ENCODE assay signal across 14 cellular contexts in the genomic region with DNA sequence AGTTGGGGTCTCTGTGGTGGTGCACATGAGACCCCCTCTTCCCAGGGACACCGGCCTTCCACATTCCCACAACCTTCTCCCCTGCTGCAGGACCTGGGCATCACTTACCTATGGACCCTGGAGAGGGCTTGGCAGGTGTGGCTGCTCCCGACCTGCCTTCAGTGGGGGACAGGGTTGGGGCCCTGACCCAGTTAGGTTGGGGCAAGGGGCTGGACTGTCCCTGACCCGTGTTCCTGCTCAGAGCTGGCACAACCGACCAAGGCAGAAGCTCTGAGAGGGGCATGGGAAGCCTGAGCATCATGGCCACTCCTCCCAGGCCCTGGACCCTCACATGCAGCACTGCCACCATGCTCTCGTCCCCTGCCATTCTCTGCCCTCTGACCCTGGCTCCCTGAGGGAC. TPM values are rescaled to one million over a fixed set of nuclear protein-coding genes. Genes with fewer than 3 reads are reported as not detected.
DNase-seq lines count a peak whose midpoint lies in the region; ATAC-seq and TF ChIP-seq lines count a peak whose summit lies in the region.
"Had no signal": no experiment of that assay in that cellular context is flagged by ENCODE, and none has a peak within 500 bp of the region (broad histone marks: within the 10 kb centered on the region; RNA-seq: fewer than 3 reads in every experiment).

No MANE protein-coding gene starts in this region.

- no peak for ATAC-seq in Right ventricle myocardium superior (ENCODE audit: poor library complexity)
- ATAC-seq in activated CD8-positive, alpha-beta T cell treated with anti-CD3 and anti-CD28 coated beads, Interleukin-2, amount 10 ng/mL, durations not matched to agents 7 days and 5 days = no peak
- no peak for ATAC-seq in memory B cell (ENCODE audit: low read depth)
- no peak for ATAC-seq in upper lobe of right lung
- no peak for ATAC-seq in GM18909 (IDR thresholded peaks at IDR 0.05; ENCODE audit: poor library complexity, unreplicated experiment)

- no peak for TF ChIP-seq CTCF in upper lobe of right lung (IDR thresholded peaks at IDR 0.05)

- H3K36me3 Mint-ChIP-seq in activated CD8-positive, alpha-beta T cell treated with anti-CD3 and anti-CD28 coated beads, Interleukin-2, amount 10 ng/mL, durations not matched to agents 7 days and 5 days (ENCODE audit: low read depth) = peaks cover 58% of the 10 kb centered on the region
- H3K36me3 Mint-ChIP-seq in memory B cell = no peaks in the 10 kb centered on the region

- no peaks in the 10 kb centered on the region for H3K9me3 ChIP-seq in upper lobe of right lung
- H3K9me3 ChIP-seq: SJCRH30 had no signal

- H3K4me1 ChIP-seq in upper lobe of right lung = peaks cover 59% of the 10 kb centered on the region
- H3K4me1 ChIP-seq: SJCRH30 had no signal

- H3K27ac Mint-ChIP-seq in activated CD8-positive, alpha-beta T cell treated with anti-CD3 and anti-CD28 coated beads, Interleukin-2, amount 10 ng/mL, durations not matched to agents 7 days and 5 days = peak overlapping the region; percentile 93
- H3K27ac Mint-ChIP-seq in memory B cell = peak overlapping the region; percentile 42
- H3K27ac Mint-ChIP-seq: nephron progenitor cell had no signal

- H3K27me3 Mint-ChIP-seq in activated CD8-positive, alpha-beta T cell treated with anti-CD3 and anti-CD28 coated beads, Interleukin-2, amount 10 ng/mL, durations not matched to agents 7 days and 5 days (ENCODE audit: low read depth) = no peaks in the 10 kb centered on the region
- no peaks in the 10 kb centered on the region for H3K27me3 Mint-ChIP-seq in memory B cell

- no peak overlapping the region for H3K4me3 ChIP-seq in upper lobe of right lung
- H3K4me3 ChIP-seq: SJCRH30 had no signal

- H3K36me3 ChIP-seq in upper lobe of right lung = no peaks in the 10 kb centered on the region
- H3K36me3 ChIP-seq: SJCRH30 had no signal

- no peaks in the 10 kb centered on the region for H3K9me3 Mint-ChIP-seq in activated CD8-positive, alpha-beta T cell treated with anti-CD3 and anti-CD28 coated beads, Interleukin-2, amount 10 ng/mL, durations not matched to agents 7 days and 5 days (ENCODE audit: insufficient read depth)
- no peaks in the 10 kb centered on the region for H3K9me3 Mint-ChIP-seq in memory B cell
- H3K9me3 Mint-ChIP-seq: nephron progenitor cell had no signal

- DNase-seq in Right ventricle myocardium superior (peak; percentile 22), cardiac septum (ENCODE audit: low spot score) (no peak), memory B cell (ENCODE audit: low spot score in 2 of 2) (no peak), upper lobe of right lung (no peak), NCI-H510A treated with DMSO at 0.1 percent for 48 hours (lab: John Stamatoyannopoulos, UW) (no peak), NCI-H187 (lab: John Stamatoyannopoulos, UW) (no peak)
- no peak for DNase-seq in activated CD8-positive, alpha-beta T cell treated with anti-CD3 and anti-CD28 coated beads, Interleukin-2, amount 10 ng/mL, durations not matched to agents 7 days and 5 days
- DNase-seq: activated CD4-positive, alpha-beta T cell treated with anti-CD3 and anti-CD28 coated beads for 1 hour; activated T-cell treated with anti-CD3 and anti-CD28 coated beads, Interleukin-2, amount 50 U/mL, for 1 hour; central memory CD4-positive, alpha-beta T cell; NCI-H146; nephron progenitor cell; SJCRH30 had no signal

- H3K4me1 Mint-ChIP-seq in activated CD8-positive, alpha-beta T cell treated with anti-CD3 and anti-CD28 coated beads, Interleukin-2, amount 10 ng/mL, durations not matched to agents 7 days and 5 days (ENCODE audit: low read depth) = peaks cover 87% of the 10 kb centered on the region
- peaks cover 67% of the 10 kb centered on the region for H3K4me1 Mint-ChIP-seq in memory B cell

- H3K27me3 ChIP-seq in upper lobe of right lung = no peaks in the 10 kb centered on the region
- H3K27me3 ChIP-seq: SJCRH30 had no signal

- POLR2A ChIA-PET in activated CD8-positive, alpha-beta T cell treated with anti-CD3 and anti-CD28 coated beads, Interleukin-2, amount 10 ng/mL, durations not matched to agents 7 days and 5 days (lab: Charles Lee) = no interaction called here

- no peak overlapping the region for H3K4me3 Mint-ChIP-seq in activated CD8-positive, alpha-beta T cell treated with anti-CD3 and anti-CD28 coated beads, Interleukin-2, amount 10 ng/mL, durations not matched to agents 7 days and 5 days
- no peak overlapping the region for H3K4me3 Mint-ChIP-seq in memory B cell
- H3K4me3 Mint-ChIP-seq: nephron progenitor cell had no signal

- intact Hi-C loops in Right ventricle myocardium superior (cut with DNase I) (no loop called here), cardiac septum (cut with DNase I) (no loop called here), upper lobe of right lung (cut with DNase I) (no loop called here)

- H3K27ac ChIP-seq in upper lobe of right lung = peak overlapping the region; percentile 81
- H3K27ac ChIP-seq: SJCRH30 had no signal

- CTCF ChIA-PET in activated CD8-positive, alpha-beta T cell treated with anti-CD3 and anti-CD28 coated beads, Interleukin-2, amount 10 ng/mL, durations not matched to agents 7 days and 5 days (lab: Charles Lee) = interaction anchor here (0.9 to 2.3 kb wide), 2 partner anchors 12 to 21 kb away, joined by 3 to 10 read pairs; no protein-coding TSS in a partner anchor

RNA-seq across cellular contexts. Expression of gene NBEAL2, which starts 6.1 kb away (rescaled TPM):
- total RNA-seq in Right ventricle myocardium superior (11.7 TPM), cardiac septum (14.2 TPM), upper lobe of right lung (116 TPM)
- 100 to 1,000 TPM; 206 to 212 TPM for total RNA-seq in activated CD8-positive, alpha-beta T cell treated with anti-CD3 and anti-CD28 coated beads, Interleukin-2, amount 10 ng/mL, durations not matched to agents 7 days and 5 days

RNA-seq across cellular contexts. Expression of gene CCDC12, which starts 9.0 kb away (rescaled TPM):
- total RNA-seq in Right ventricle myocardium superior (29.2 TPM), cardiac septum (35.6 TPM), upper lobe of right lung (42.1 TPM)
- total RNA-seq in activated CD8-positive, alpha-beta T cell treated with anti-CD3 and anti-CD28 coated beads, Interleukin-2, amount 10 ng/mL, durations not matched to agents 7 days and 5 days = 10 to 100 TPM; 59.4 to 62.2 TPM
